10 cellular contexts compared by ENCODE assay signal in the genomic region with DNA sequence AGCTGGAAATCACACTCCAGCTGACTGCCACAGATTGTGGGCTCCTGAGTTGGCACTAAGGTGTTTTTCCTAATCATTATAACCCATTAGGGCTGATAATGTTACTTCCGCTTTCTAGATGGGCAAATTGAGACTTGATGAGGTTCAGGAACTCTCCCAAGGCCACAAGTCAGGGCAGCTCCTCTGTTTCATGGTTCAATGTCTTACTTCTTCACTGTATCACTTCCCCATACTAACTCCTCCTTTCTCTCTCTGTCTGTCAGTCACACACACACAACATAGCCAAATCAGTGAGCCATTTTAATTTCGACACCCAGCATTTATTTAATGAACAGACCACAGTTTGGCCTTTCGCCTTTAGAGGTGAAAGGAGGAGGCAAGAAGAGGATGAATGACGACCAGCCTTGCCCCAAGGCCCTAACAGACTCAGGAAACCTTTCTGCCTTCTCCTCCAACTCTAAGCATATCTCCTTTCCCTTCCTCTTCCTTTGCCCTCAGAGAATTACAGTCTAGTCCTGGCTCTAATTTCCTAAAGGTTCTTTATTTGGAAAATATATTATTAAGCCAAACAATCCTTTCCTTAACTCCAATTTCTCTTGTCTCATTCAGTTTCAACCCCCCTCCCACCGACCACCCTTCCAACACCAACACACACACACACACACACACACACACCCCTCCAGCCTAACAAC. TPM values are rescaled to one million over a fixed set of nuclear protein-coding genes. Genes with fewer than 3 reads are reported as not detected.
DNase-seq lines count a peak whose midpoint lies in the region; ATAC-seq lines count a peak whose summit lies in the region.
"Had no signal": no experiment of that assay in that cellular context is flagged by ENCODE, and none has a peak within 500 bp of the region (broad histone marks: within the 10 kb centered on the region; RNA-seq: fewer than 3 reads in every experiment).

No MANE protein-coding gene starts in this region.

- peaks cover 2% of the 10 kb centered on the region for H3K4me1 ChIP-seq in mesendoderm (ENCODE audit: control insufficient read depth, low read depth, low read length)

- H3K56ac ChIP-seq in mesendoderm (ENCODE audit: low read length) = peak overlapping the region; percentile 67

- no peak overlapping the region for H4K8ac ChIP-seq in mesendoderm (ENCODE audit: low read depth, low read length)

- WGBS in mesendoderm (ENCODE audit: extremely low coverage, insufficient coverage, low lambda C conversion rate) = no CpG with 5 or more reads among the region's 5 CpGs

- no peak overlapping the region for H2BK5ac ChIP-seq in mesendoderm (ENCODE audit: low read length)

- H2AK5ac ChIP-seq in mesendoderm (ENCODE audit: low read length) = no peak overlapping the region

- no peaks in the 10 kb centered on the region for H3K27me3 ChIP-seq in mesendoderm (ENCODE audit: insufficient read depth, low read length, poor library complexity)

- ATAC-seq in GM18909 (IDR thresholded peaks at IDR 0.05; ENCODE audit: poor library complexity, unreplicated experiment) (peak; percentile 98), HG02870 (IDR thresholded peaks at IDR 0.05; ENCODE audit: unreplicated experiment) (peak; percentile 97), GM19035 (IDR thresholded peaks at IDR 0.05; ENCODE audit: unreplicated experiment) (no peak), left colon (no peak)
- ATAC-seq: T-cell had no signal

- H3K36me3 ChIP-seq in mesendoderm (ENCODE audit: control insufficient read depth, insufficient read depth, low read length) = no peaks in the 10 kb centered on the region

- no peak overlapping the region for H3K9ac ChIP-seq in mesendoderm (ENCODE audit: low read length)

- H2BK15ac ChIP-seq in mesendoderm (replicated peaks; ENCODE audit: low read depth) = no peak overlapping the region

- no peak overlapping the region for H2BK120ac ChIP-seq in mesendoderm (ENCODE audit: low read depth, low read length)

- no peaks in the 10 kb centered on the region for H3K79me1 ChIP-seq in mesendoderm (ENCODE audit: low read length)

- no peak overlapping the region for H3K23ac ChIP-seq in mesendoderm (ENCODE audit: low read length)

- H3K79me2 ChIP-seq in mesendoderm (ENCODE audit: control insufficient read depth, insufficient read depth, low read length) = no peaks in the 10 kb centered on the region

- no peak overlapping the region for H3K4me3 ChIP-seq in mesendoderm (ENCODE audit: low read length)

- H3K4me2 ChIP-seq in mesendoderm (ENCODE audit: low read length) = no peak overlapping the region

- intact Hi-C loops in left colon (cut with DNase I, micrococcal nuclease) = no loop called here

- H3K4ac ChIP-seq in mesendoderm (ENCODE audit: low read depth, low read length) = no peak overlapping the region

- H4K5ac ChIP-seq in mesendoderm (ENCODE audit: low read length) = no peak overlapping the region

- no peak overlapping the region for H3K18ac ChIP-seq in mesendoderm (ENCODE audit: low read length)

- DNase-seq in NCI-H2171 (lab: John Stamatoyannopoulos, UW) (peak; percentile 21), mesendoderm (no peak), DMS153 (lab: John Stamatoyannopoulos, UW) (no peak), left colon (no peak)
- DNase-seq in activated CD8-positive, alpha-beta memory T cell treated with anti-CD3 and anti-CD28 coated beads for 24 hours = no peak
- DNase-seq: GOT3, T-cell had no signal

- no peak overlapping the region for H3K27ac ChIP-seq in mesendoderm (ENCODE audit: low read depth, low read length)

RNA-seq across cellular contexts. Expression of a gene that starts 18.0 kb away (rescaled TPM):
- 0.29 TPM for polyA plus RNA-seq in mesendoderm (2013, experiment 1 of 2)
- polyA plus RNA-seq in mesendoderm (2013, experiment 2 of 2) = 0.27 TPM
- total RNA-seq in left colon = 1 to 10 TPM; 2.2 to 2.8 TPM

Comparison
In these comparisons a context has a peak if more than half of its experiments do, and no peak if none do; other contexts are left out.
1. ATAC-seq: peak in GM18909 (single experiment) and HG02870 (single experiment); none in GM19035 (single experiment) and left colon (single experiment).